17 cellular contexts compared by ENCODE assay signal in genomic region chr3:64152676-64153466, GRCh38.
"Had no signal": no experiment of that assay in that cellular context is flagged by ENCODE, and none has a peak within 500 bp of the region (broad histone marks: within the 10 kb centered on the region; RNA-seq: fewer than 3 reads in every experiment).

No MANE protein-coding gene starts in this region.

- H3K4me3 ChIP-seq: dorsolateral prefrontal cortex, left ventricle myocardium inferior, pancreas, tibial artery had no signal

- H3K27me3 Mint-ChIP-seq: activated B cell treated with CpG ODN at 0.5 μM for 24 hours had no signal

- H3K36me3 ChIP-seq: pancreas had no signal

- H3K27me3 ChIP-seq: dorsolateral prefrontal cortex, pancreas, tibial artery had no signal

- ATAC-seq: stimulated activated naive CD8-positive, alpha-beta T cell treated with anti-CD3 and anti-CD28 coated beads, Interleukin-15, amount 100 ng/mL, for 72 hours; T-helper 17 cell had no signal

- H3K4me1 Mint-ChIP-seq: activated B cell treated with CpG ODN at 0.5 μM for 24 hours; activated naive CD8-positive, alpha-beta T cell treated with anti-CD3 and anti-CD28 coated beads for 36 hours; stimulated activated naive CD8-positive, alpha-beta T cell treated with anti-CD3 and anti-CD28 coated beads, Interleukin-15, amount 100 ng/mL, for 72 hours; T-helper 17 cell had no signal

- H3K27ac Mint-ChIP-seq: activated B cell treated with CpG ODN at 0.5 μM for 24 hours; activated naive CD8-positive, alpha-beta T cell treated with anti-CD3 and anti-CD28 coated beads for 36 hours; activated T-cell treated with anti-CD3 and anti-CD28 coated beads, Interleukin-2, amount 50 U/mL, for 24 hours; stimulated activated naive CD8-positive, alpha-beta T cell treated with anti-CD3 and anti-CD28 coated beads, Interleukin-15, amount 100 ng/mL, for 72 hours; T-helper 17 cell had no signal

- FAIRE-seq: bronchial epithelial cell, endometrium, frontal cortex, kidney, pancreas had no signal

- H3K4me3 Mint-ChIP-seq: activated B cell treated with CpG ODN at 0.5 μM for 24 hours; activated naive CD8-positive, alpha-beta T cell treated with anti-CD3 and anti-CD28 coated beads for 36 hours; activated T-cell treated with anti-CD3 and anti-CD28 coated beads, Interleukin-2, amount 50 U/mL, for 24 hours; neural crest cell; stimulated activated naive CD8-positive, alpha-beta T cell treated with anti-CD3 and anti-CD28 coated beads, Interleukin-15, amount 100 ng/mL, for 72 hours; T-helper 17 cell had no signal

- DNase-seq: activated B cell treated with CpG ODN at 0.5 μM for 24 hours; activated CD4-positive, alpha-beta T cell treated with anti-CD3 and anti-CD28 coated beads, Interleukin-2, amount 50 U/mL, for 1 hour; activated effector memory CD4-positive, alpha-beta T cell treated with anti-CD3 and anti-CD28 coated beads, Interleukin-2, amount 50 U/mL, for 16 hours; activated naive CD8-positive, alpha-beta T cell treated with anti-CD3 and anti-CD28 coated beads for 36 hours; activated T-cell treated with anti-CD3 and anti-CD28 coated beads, Interleukin-2, amount 50 U/mL, for 24 hours; kidney; left ventricle myocardium inferior; stimulated activated CD4-positive, alpha-beta T cell treated with anti-CD3 and anti-CD28 coated beads, Interleukin-4, amount 100 ng/mL, for 4 hours; stimulated activated naive CD8-positive, alpha-beta T cell treated with anti-CD3 and anti-CD28 coated beads, Interleukin-15, amount 100 ng/mL, for 72 hours; T-helper 17 cell had no signal

- H3K9me3 ChIP-seq: pancreas, tibial artery had no signal

- H3K27ac ChIP-seq: pancreas had no signal

- H3K9me3 Mint-ChIP-seq: activated B cell treated with CpG ODN at 0.5 μM for 24 hours; activated naive CD8-positive, alpha-beta T cell treated with anti-CD3 and anti-CD28 coated beads for 36 hours; activated T-cell treated with anti-CD3 and anti-CD28 coated beads, Interleukin-2, amount 50 U/mL, for 24 hours; neural crest cell; stimulated activated naive CD8-positive, alpha-beta T cell treated with anti-CD3 and anti-CD28 coated beads, Interleukin-15, amount 100 ng/mL, for 72 hours had no signal

- H3K36me3 Mint-ChIP-seq: activated naive CD8-positive, alpha-beta T cell treated with anti-CD3 and anti-CD28 coated beads for 36 hours had no signal
